In the genomic region with DNA sequence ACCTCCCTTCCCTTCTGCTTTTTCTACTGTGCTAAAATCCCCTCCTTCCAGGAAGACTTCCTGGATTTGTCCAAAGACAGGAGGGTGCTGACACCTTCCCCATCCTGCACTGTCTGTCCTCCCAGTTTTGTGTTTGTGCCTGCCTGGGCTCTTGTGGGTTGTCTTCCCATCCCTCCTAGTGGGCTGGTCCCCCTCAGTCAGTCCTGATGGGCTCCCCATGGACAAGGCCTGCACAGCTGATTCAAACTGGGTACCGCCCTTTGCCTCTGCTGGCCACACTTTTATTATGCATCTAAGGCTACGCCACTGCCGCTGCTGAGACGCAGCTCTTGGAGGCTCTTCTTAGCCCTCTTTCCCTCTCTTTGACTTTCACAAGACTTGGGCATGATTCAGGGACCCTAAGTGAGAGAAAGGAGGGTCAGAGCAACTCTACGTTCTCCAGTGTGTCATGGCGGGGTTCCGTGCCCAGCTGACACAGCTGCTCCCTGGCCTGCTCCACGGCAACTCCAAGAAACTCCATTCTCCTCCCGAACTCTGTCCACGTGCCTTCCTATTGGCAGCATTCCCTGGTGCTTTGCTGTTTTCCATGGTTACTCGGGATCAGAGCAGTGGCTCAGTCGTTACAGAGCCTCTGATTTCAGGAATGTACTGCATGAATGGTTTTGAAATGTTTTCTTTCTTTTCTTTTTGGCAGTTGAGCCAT, we compare ENCODE assay signal across 12 cellular contexts. TPM values are rescaled to one million over a fixed set of nuclear protein-coding genes. Genes with fewer than 3 reads are reported as not detected.
DNase-seq lines count a peak whose midpoint lies in the region; ATAC-seq and TF ChIP-seq lines count a peak whose summit lies in the region.
"Had no signal": no experiment of that assay in that cellular context is flagged by ENCODE, and none has a peak within 500 bp of the region (broad histone marks: within the 10 kb centered on the region; RNA-seq: fewer than 3 reads in every experiment).

No MANE protein-coding gene starts in this region.

- intact Hi-C loops in breast epithelium (cut with DNase I; ENCODE audit: low total_unique reads), result no loop called here
- intact Hi-C loops in mammary epithelial cell (cut with micrococcal nuclease), result no loop called here
- intact Hi-C loops in aorta (cut with DNase I), result loop anchor here (5.0 to 10.0 kb wide), 5 partner anchors 134 to 604 kb away; no protein-coding TSS in a partner anchor

- peak overlapping the region; percentile 4 for H3K27ac Mint-ChIP-seq in glutamatergic neuron (ENCODE audit: unreplicated experiment)

- H3K36me3 Mint-ChIP-seq in glutamatergic neuron (ENCODE audit: unreplicated experiment), result no peaks in the 10 kb centered on the region
- H3K36me3 Mint-ChIP-seq: type B pancreatic cell had no signal

- H3K9me3 Mint-ChIP-seq in glutamatergic neuron (ENCODE audit: unreplicated experiment), result peaks cover 2% of the 10 kb centered on the region
- H3K9me3 Mint-ChIP-seq: type B pancreatic cell had no signal

- CTCF ChIA-PET in mammary epithelial cell (lab: Charles Lee; ENCODE audit: low non-redundant PET), result no interaction called here

- no peaks in the 10 kb centered on the region for H4K20me1 ChIP-seq in mammary epithelial cell (ENCODE audit: insufficient read depth, low read length)

- H2AFZ ChIP-seq in mammary epithelial cell (ENCODE audit: low read depth, low read length), result no peak overlapping the region

- ATAC-seq in aorta (ENCODE audit: low FRiP score), result peak; percentile 86
- no peak for ATAC-seq in GM18873 (IDR thresholded peaks at IDR 0.05; ENCODE audit: low FRiP score, unreplicated experiment)
- no peak for ATAC-seq in HG03039 (IDR thresholded peaks at IDR 0.05; ENCODE audit: unreplicated experiment)

- in situ Hi-C loops in mammary epithelial cell (cut with MboI; ENCODE audit: low sequenced_read_pairs in 2 of 2), result loop anchor here (5.0 to 25.0 kb wide), 2 partner anchors 506 to 616 kb away; no protein-coding TSS in a partner anchor

- DNase-seq in breast epithelium (ENCODE audit: low spot score in 2 of 2) (peak in 1 of 2 donors; percentile 62), mammary epithelial cell (no peak), glutamatergic neuron (no peak), occipital lobe (lab: John Stamatoyannopoulos, UW) (peak; percentile 47), aorta (peak; percentile 80 to 87), UCSD-AML1 (lab: John Stamatoyannopoulos, UW; ENCODE audit: unreplicated experiment) (no peak)
- DNase-seq: MM.1S had no signal

- H3K4me3 Mint-ChIP-seq in glutamatergic neuron (ENCODE audit: unreplicated experiment), result no peak overlapping the region
- H3K4me3 Mint-ChIP-seq: type B pancreatic cell had no signal

- no peaks in the 10 kb centered on the region for H3K79me2 ChIP-seq in mammary epithelial cell (ENCODE audit: insufficient read depth, low read length)

- no peaks in the 10 kb centered on the region for H3K4me1 Mint-ChIP-seq in glutamatergic neuron (ENCODE audit: low read depth, unreplicated experiment)

- no peaks in the 10 kb centered on the region for H3K9me3 ChIP-seq in breast epithelium
- no peaks in the 10 kb centered on the region for H3K9me3 ChIP-seq in mammary epithelial cell (replicated peaks; ENCODE audit: insufficient read depth, low read length)
- no peaks in the 10 kb centered on the region for H3K9me3 ChIP-seq in aorta (ENCODE audit: control insufficient read depth, low read length)

- no TSS peak for BruUV-seq in mammary epithelial cell (replicated peaks; lab: Mats Ljungman, UMichigan)

- H3K27me3 ChIP-seq in breast epithelium, result no peaks in the 10 kb centered on the region
- H3K27me3 ChIP-seq in mammary epithelial cell (ENCODE audit: insufficient read depth, low read length), result no peaks in the 10 kb centered on the region
- no peaks in the 10 kb centered on the region for H3K27me3 ChIP-seq in aorta (ENCODE audit: control insufficient read depth in 1 of 2, insufficient read depth in 2 of 2, low read length in 1 of 2)

- H3K4me3 ChIP-seq in breast epithelium (no peak overlapping the region), mammary epithelial cell (replicated peaks in 1 of 3; ENCODE audit: insufficient read depth in 1 of 3, low read depth in 2 of 3, low read length in 3 of 3) (no peak overlapping the region), aorta (ENCODE audit: low read length in 2 of 2) (no peak overlapping the region)
- H3K4me3 ChIP-seq: smooth muscle cell had no signal

- no peak for TF ChIP-seq POLR2A in breast epithelium (IDR thresholded peaks at IDR 0.05)

- H3K4me1 ChIP-seq in breast epithelium (no peaks in the 10 kb centered on the region), mammary epithelial cell (ENCODE audit: insufficient read depth, low read length) (peaks cover 3% of the 10 kb centered on the region), aorta (ENCODE audit: control insufficient read depth in 1 of 2, insufficient read depth in 2 of 2, low read length in 2 of 2) (no peaks in the 10 kb centered on the region)

- peak overlapping the region; percentile 67 to 86 for H3K27ac ChIP-seq in breast epithelium
- no peak overlapping the region for H3K27ac ChIP-seq in mammary epithelial cell (ENCODE audit: insufficient read depth, low read depth, low read length)
- H3K27ac ChIP-seq in aorta (ENCODE audit: low read depth in 1 of 2, low read length in 2 of 2), result peak overlapping the region in 1 of 2 donors; percentile 25

- no peak overlapping the region for H3K4me2 ChIP-seq in mammary epithelial cell (ENCODE audit: insufficient read depth, low read depth, low read length)
- H3K4me2 ChIP-seq: smooth muscle cell had no signal

- WGBS in mammary epithelial cell (ENCODE audit: low coverage, missing lambda C conversion rate), result 77% methylated on average over 9 of the region's 12 CpGs
- WGBS in aorta, 2 donors, result 29 to 31% methylated on average over 12 of the region's 12 CpGs

- TF ChIP-seq CTCF in breast epithelium (IDR thresholded peaks at IDR 0.05) (no peak), mammary epithelial cell (conservative IDR thresholded peaks at IDR 0.05 in 1 of 2, IDR thresholded peaks at IDR 0.05 in 1 of 2; ENCODE audit: extremely low read depth in 1 of 2, insufficient read depth in 1 of 2, low read depth in 1 of 2, low read length in 2 of 2) (no peak), glutamatergic neuron (IDR thresholded peaks at IDR 0.05; ENCODE audit: partially characterized antibody, unreplicated experiment) (no peak)

- no peaks in the 10 kb centered on the region for H3K36me3 ChIP-seq in breast epithelium
- H3K36me3 ChIP-seq in mammary epithelial cell (ENCODE audit: insufficient read depth, low read length), result no peaks in the 10 kb centered on the region
- no peaks in the 10 kb centered on the region for H3K36me3 ChIP-seq in aorta (ENCODE audit: control insufficient read depth in 1 of 2, insufficient read depth in 2 of 2, low read length in 1 of 2)

- H3K9ac ChIP-seq in mammary epithelial cell (ENCODE audit: insufficient read depth, low read length), result no peak overlapping the region

- H3K27me3 Mint-ChIP-seq in glutamatergic neuron (ENCODE audit: unreplicated experiment), result peaks cover 8% of the 10 kb centered on the region

- dilution Hi-C loops in mammary epithelial cell (cut with HindIII; ENCODE audit: low sequenced_read_pairs), result loop anchor here (10.0 kb wide), 1 partner anchor 236 kb away; no protein-coding TSS in a partner anchor

RNA-seq across cellular contexts. Expression of gene KRT85, which starts 3.8 kb away (rescaled TPM):
- total RNA-seq in breast epithelium (not detected), mammary epithelial cell (not detected), glutamatergic neuron (ENCODE audit: unreplicated experiment) (not detected), occipital lobe (not detected), aorta (not detected)
- polyA plus RNA-seq in mammary epithelial cell (not detected), aorta (not detected)
- polyA minus RNA-seq in mammary epithelial cell, result not detected
- total RNA-seq: activated CD8-positive, alpha-beta memory T cell treated with anti-CD3 and anti-CD28 coated beads for 36 hours; smooth muscle cell had no signal
- polyA plus RNA-seq: smooth muscle cell had no signal

RNA-seq across cellular contexts. Expression of gene KRT84, which starts 14.4 kb away (rescaled TPM):
- total RNA-seq in breast epithelium, result not detected
- under 1 TPM in 1 of 2 donors, not detected in 1; 0.14 TPM for total RNA-seq in mammary epithelial cell
- 0.08 TPM for polyA plus RNA-seq in mammary epithelial cell
- not detected for polyA minus RNA-seq in mammary epithelial cell
- total RNA-seq in glutamatergic neuron (ENCODE audit: unreplicated experiment), result not detected
- total RNA-seq in occipital lobe, result not detected
- not detected for total RNA-seq in aorta
- polyA plus RNA-seq in aorta, result not detected
- total RNA-seq: activated CD8-positive, alpha-beta memory T cell treated with anti-CD3 and anti-CD28 coated beads for 36 hours had no signal

RNA-seq across cellular contexts. Expression of gene KRT82, which starts 35.1 kb away (rescaled TPM):
- total RNA-seq in breast epithelium, result not detected
- not detected for total RNA-seq in mammary epithelial cell
- polyA plus RNA-seq in mammary epithelial cell, result 0.01 TPM
- not detected for polyA minus RNA-seq in mammary epithelial cell
- total RNA-seq in glutamatergic neuron (ENCODE audit: unreplicated experiment), result not detected
- total RNA-seq in occipital lobe, result not detected
- total RNA-seq in aorta, result not detected
- polyA plus RNA-seq in aorta, result not detected
- total RNA-seq: activated CD8-positive, alpha-beta memory T cell treated with anti-CD3 and anti-CD28 coated beads for 36 hours; smooth muscle cell had no signal

RNA-seq across cellular contexts. Expression of gene KRT83, which starts 49.9 kb away (rescaled TPM):
- under 1 TPM in 2 of 3 donors, not detected in 1; 0.33 to 0.59 TPM for total RNA-seq in breast epithelium
- 1 to 10 TPM in 1 of 2 donors, not detected in 1; 9.0 TPM for total RNA-seq in mammary epithelial cell
- 0.07 TPM for polyA plus RNA-seq in mammary epithelial cell
- not detected for polyA minus RNA-seq in mammary epithelial cell
- not detected for total RNA-seq in glutamatergic neuron (ENCODE audit: unreplicated experiment)
- not detected for total RNA-seq in occipital lobe
- not detected for total RNA-seq in aorta
- not detected for polyA plus RNA-seq in aorta
- total RNA-seq: activated CD8-positive, alpha-beta memory T cell treated with anti-CD3 and anti-CD28 coated beads for 36 hours; smooth muscle cell had no signal
- polyA plus RNA-seq: smooth muscle cell had no signal

Comparison
In these comparisons a context has a peak if more than half of its experiments do, and no peak if none do; other contexts are left out.
1. DNase-seq: peak in occipital lobe (single experiment) and aorta (2 of 2); none in mammary epithelial cell (single experiment), glutamatergic neuron (single experiment) and UCSD-AML1 (single experiment).
2. intact Hi-C loops: an anchor here in aorta (5.0 to 10.0 kb wide); none called in breast epithelium and mammary epithelial cell.